ENCODE assay signal across 21 cellular contexts in the genomic region with DNA sequence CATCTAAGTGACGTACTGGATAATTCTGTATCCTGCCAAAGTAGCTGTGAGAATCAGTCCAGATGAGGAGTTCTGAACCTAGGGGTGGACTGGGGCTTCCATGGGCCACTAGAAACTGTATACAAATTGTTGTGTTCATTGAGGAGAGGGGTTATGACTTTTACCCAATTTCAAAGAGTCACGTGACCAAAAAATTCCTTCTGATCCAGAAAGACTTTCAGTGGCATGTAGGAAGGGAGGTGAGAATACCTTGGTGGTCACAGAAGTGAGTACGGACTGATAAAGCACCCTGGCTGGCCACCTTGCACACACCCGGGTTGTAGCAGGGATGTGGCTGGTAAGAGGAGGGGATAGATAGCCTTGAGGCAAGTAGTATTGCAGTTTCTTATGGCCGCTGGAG.
DNase-seq lines count a peak whose midpoint lies in the region; ATAC-seq, FAIRE-seq and TF ChIP-seq lines count a peak whose summit lies in the region.
"Had no signal": no experiment of that assay in that cellular context is flagged by ENCODE, and none has a peak within 500 bp of the region (broad histone marks: within the 10 kb centered on the region; RNA-seq: fewer than 3 reads in every experiment).

No MANE protein-coding gene starts in this region.

- H3K27me3 ChIP-seq in astrocyte (ENCODE audit: insufficient read depth, low read length) = no peaks in the 10 kb centered on the region
- H3K27me3 ChIP-seq: BE2C, MG63 had no signal

- H3K36me3 ChIP-seq in astrocyte (ENCODE audit: insufficient read depth, low read length) = no peaks in the 10 kb centered on the region
- H3K36me3 ChIP-seq: BE2C had no signal

- DNase-seq in HFFc6 = no peak
- DNase-seq in astrocyte (ENCODE audit: low read depth) = no peak
- DNase-seq in neural crest cell (ENCODE audit: low read depth, low spot score) = no peak
- DNase-seq in left lobe of liver (ENCODE audit: low spot score) = no peak
- no peak for DNase-seq in activated CD4-positive, alpha-beta T cell treated with anti-CD3 and anti-CD28 coated beads, Interleukin-2, amount 50 U/mL, for 4 hours
- DNase-seq: BE2C; CD4-positive, alpha-beta T cell; DMS153; GDM1; Karpas-422; NCI-H1092; NCI-H1436 treated with DMSO at 0.1 percent for 48 hours; NCI-H2029; NCI-H2171; NCI-H526; SHP77 treated with DMSO at 0.1 percent for 48 hours; T-helper 1 cell had no signal

- no peaks in the 10 kb centered on the region for H3K9me3 ChIP-seq in astrocyte (ENCODE audit: insufficient read depth, low read depth, low read length)
- H3K9me3 ChIP-seq: BE2C had no signal

- no peak for TF ChIP-seq POLR2A in GM18505 (IDR thresholded peaks at IDR 0.05; ENCODE audit: borderline replicate concordance, extremely low read depth, insufficient read depth, insufficient read length)

- H3K27ac ChIP-seq in C4-2B (peak overlapping the region; percentile 33), astrocyte (ENCODE audit: low read depth, low read length) (no peak overlapping the region)

- H3K27me3 Mint-ChIP-seq in HFFc6 (ENCODE audit: insufficient read depth) = peaks cover 8% of the 10 kb centered on the region
- H3K27me3 Mint-ChIP-seq in astrocyte (ENCODE audit: low read depth, unreplicated experiment) = no peaks in the 10 kb centered on the region
- no peaks in the 10 kb centered on the region for H3K27me3 Mint-ChIP-seq in neural crest cell (ENCODE audit: low read depth)
- H3K27me3 Mint-ChIP-seq: CD4-positive, alpha-beta T cell had no signal

- ATAC-seq in GM18505 (IDR thresholded peaks at IDR 0.05; ENCODE audit: unreplicated experiment) = no peak
- ATAC-seq in left lobe of liver = no peak

- no peak for FAIRE-seq in astrocyte (lab: Jason Lieb, UNC)
- FAIRE-seq: GM19239 had no signal

- H3K9ac ChIP-seq in astrocyte (ENCODE audit: low read length) = no peak overlapping the region

- peak overlapping the region; percentile 26; the same call in 1 of the 2 replicates for H3K4me3 Mint-ChIP-seq in HFFc6
- peak overlapping the region; percentile 62 for H3K4me3 Mint-ChIP-seq in astrocyte (ENCODE audit: unreplicated experiment)
- no peak overlapping the region for H3K4me3 Mint-ChIP-seq in neural crest cell
- H3K4me3 Mint-ChIP-seq: CD4-positive, alpha-beta T cell had no signal

- H3K4me3 ChIP-seq in astrocyte (ENCODE audit: insufficient read depth, low read depth, low read length) = no peak overlapping the region
- H3K4me3 ChIP-seq: MG63 had no signal

- H2AFZ ChIP-seq in astrocyte (ENCODE audit: low read depth, low read length) = no peak overlapping the region

- H3K9me3 Mint-ChIP-seq in HFFc6 = peaks cover 12% of the 10 kb centered on the region
- no peaks in the 10 kb centered on the region for H3K9me3 Mint-ChIP-seq in astrocyte (ENCODE audit: unreplicated experiment)
- H3K9me3 Mint-ChIP-seq in neural crest cell = no peaks in the 10 kb centered on the region
- H3K9me3 Mint-ChIP-seq: CD4-positive, alpha-beta T cell had no signal

- peak overlapping the region; percentile 89 for H3K27ac Mint-ChIP-seq in HFFc6
- H3K27ac Mint-ChIP-seq in astrocyte (ENCODE audit: unreplicated experiment) = no peak overlapping the region
- peak overlapping the region; percentile 41 for H3K27ac Mint-ChIP-seq in neural crest cell (ENCODE audit: unreplicated experiment)
- H3K27ac Mint-ChIP-seq: CD4-positive, alpha-beta T cell had no signal

- H3K4me1 Mint-ChIP-seq in HFFc6 (ENCODE audit: low read depth) = peaks cover 99% of the 10 kb centered on the region
- peaks cover 73% of the 10 kb centered on the region for H3K4me1 Mint-ChIP-seq in astrocyte (ENCODE audit: low read depth, unreplicated experiment)
- peaks cover 77% of the 10 kb centered on the region for H3K4me1 Mint-ChIP-seq in neural crest cell

- no peak overlapping the region for H3K4me2 ChIP-seq in astrocyte (ENCODE audit: low read length)

- H3K4me1 ChIP-seq in astrocyte (ENCODE audit: insufficient read depth, low read length) = peaks cover 69% of the 10 kb centered on the region

- H3K79me2 ChIP-seq in astrocyte (ENCODE audit: insufficient read depth, low read length) = peaks cover 95% of the 10 kb centered on the region

- no peak for TF ChIP-seq CTCF in C4-2B (conservative IDR thresholded peaks at IDR 0.05)
- no peak for TF ChIP-seq CTCF in HFFc6 (IDR thresholded peaks at IDR 0.05)
- TF ChIP-seq CTCF in astrocyte (IDR thresholded peaks at IDR 0.05; ENCODE audit: insufficient read depth, low read depth, low read length) = no peak
- TF ChIP-seq CTCF in neural crest cell (conservative IDR thresholded peaks at IDR 0.05) = no peak

- peaks cover 65% of the 10 kb centered on the region for H4K20me1 ChIP-seq in astrocyte (ENCODE audit: insufficient read depth, low read length)

- peaks cover 27% of the 10 kb centered on the region for H3K36me3 Mint-ChIP-seq in HFFc6 (ENCODE audit: low read depth)
- peaks cover 22% of the 10 kb centered on the region for H3K36me3 Mint-ChIP-seq in astrocyte (ENCODE audit: low read depth, unreplicated experiment)
- peaks cover 4% of the 10 kb centered on the region for H3K36me3 Mint-ChIP-seq in neural crest cell (ENCODE audit: low read depth)
